23 cellular contexts compared by ENCODE assay signal in the genomic region with DNA sequence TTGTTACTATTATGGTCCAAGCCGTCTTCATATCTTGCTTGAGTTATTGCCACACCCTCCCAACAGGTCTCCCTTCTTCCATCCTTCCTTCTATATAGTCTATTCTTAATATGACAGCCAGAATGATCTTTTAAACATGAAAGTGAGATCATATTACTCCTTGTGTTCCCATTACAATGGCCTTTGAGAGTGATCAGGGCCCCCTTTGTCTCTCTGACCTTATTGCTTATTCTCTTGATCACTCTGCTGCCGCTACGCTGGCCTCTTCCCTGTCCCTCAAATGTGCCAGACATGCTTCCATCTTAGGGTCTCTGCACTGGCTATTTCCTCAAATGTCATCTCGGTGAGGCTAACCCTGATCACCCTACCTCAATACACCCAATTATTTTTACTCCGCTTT.
"Had no signal": no experiment of that assay in that cellular context is flagged by ENCODE, and none has a peak within 500 bp of the region (broad histone marks: within the 10 kb centered on the region; RNA-seq: fewer than 3 reads in every experiment).

No MANE protein-coding gene starts in this region.

- H2AFZ ChIP-seq: parathyroid adenoma had no signal

- H3K79me2 ChIP-seq: parathyroid adenoma had no signal

- H3K36me3 ChIP-seq: left ventricle myocardium inferior, stomach, thoracic aorta, upper lobe of left lung had no signal

- ATAC-seq: activated T-cell treated with anti-CD3 and anti-CD28 coated beads, Interleukin-2, amount 50 U/mL, for 4 hours; sciatic nerve; stimulated activated memory B cell treated with anti-CD40 and anti-IgM and Interleukin-4, amounts not matched to agents 10 μg/mL and 1 μg/mL and 100 μg/mL, for 72 hours had no signal

- H3K36me3 Mint-ChIP-seq: activated naive CD8-positive, alpha-beta T cell treated with anti-CD3 and anti-CD28 coated beads, Interleukin-2, amount 10 ng/mL, durations not matched to agents 7 days and 5 days; immature natural killer cell; stimulated activated memory B cell treated with anti-CD40 and anti-IgM and Interleukin-4, amounts not matched to agents 10 μg/mL and 1 μg/mL and 100 μg/mL, for 72 hours had no signal

- DNase-seq: activated CD4-positive, alpha-beta T cell treated with anti-CD3 and anti-CD28 coated beads for 4 hours; activated CD4-positive, alpha-beta T cell treated with anti-CD3 and anti-CD28 coated beads, Interleukin-2, amount 50 U/mL, for 48 hours; activated CD4-positive, CD25-positive, alpha-beta regulatory T cell; activated CD8-positive, alpha-beta memory T cell treated with anti-CD3 and anti-CD28 coated beads, Interleukin-2, amount 50 U/mL, for 48 hours; activated naive CD4-positive, alpha-beta T cell treated with anti-CD3 and anti-CD28 coated beads for 36 hours; activated naive CD8-positive, alpha-beta T cell treated with anti-CD3 and anti-CD28 coated beads, Interleukin-2, amount 10 ng/mL, durations not matched to agents 7 days and 5 days; activated T-cell treated with anti-CD3 and anti-CD28 coated beads, Interleukin-2, amount 50 U/mL, for 4 hours; amniotic stem cell; cerebellar nuclear complex; effector CD4-positive, alpha-beta T cell; immature natural killer cell; kidney glomerular epithelial cell; left ventricle myocardium inferior; mammary epithelial cell; small intestine; stomach; T-helper 9 cell; upper lobe of left lung had no signal

- H3K27me3 ChIP-seq: stomach, upper lobe of left lung had no signal

- H3K4me3 Mint-ChIP-seq: activated naive CD4-positive, alpha-beta T cell treated with anti-CD3 and anti-CD28 coated beads for 36 hours; activated naive CD8-positive, alpha-beta T cell treated with anti-CD3 and anti-CD28 coated beads, Interleukin-2, amount 10 ng/mL, durations not matched to agents 7 days and 5 days; activated T-cell treated with anti-CD3 and anti-CD28 coated beads, Interleukin-2, amount 50 U/mL, for 4 hours; immature natural killer cell; nephron; stimulated activated memory B cell treated with anti-CD40 and anti-IgM and Interleukin-4, amounts not matched to agents 10 μg/mL and 1 μg/mL and 100 μg/mL, for 72 hours had no signal

- H3K27ac Mint-ChIP-seq: activated naive CD4-positive, alpha-beta T cell treated with anti-CD3 and anti-CD28 coated beads for 36 hours; activated naive CD8-positive, alpha-beta T cell treated with anti-CD3 and anti-CD28 coated beads, Interleukin-2, amount 10 ng/mL, durations not matched to agents 7 days and 5 days; immature natural killer cell; nephron; stimulated activated memory B cell treated with anti-CD40 and anti-IgM and Interleukin-4, amounts not matched to agents 10 μg/mL and 1 μg/mL and 100 μg/mL, for 72 hours had no signal

- H3K9me3 ChIP-seq: left ventricle myocardium inferior, stomach, thoracic aorta, upper lobe of left lung had no signal

- H3K4me1 Mint-ChIP-seq: immature natural killer cell had no signal

- H3K9me3 Mint-ChIP-seq: activated naive CD4-positive, alpha-beta T cell treated with anti-CD3 and anti-CD28 coated beads for 36 hours; activated T-cell treated with anti-CD3 and anti-CD28 coated beads, Interleukin-2, amount 50 U/mL, for 4 hours; nephron; stimulated activated memory B cell treated with anti-CD40 and anti-IgM and Interleukin-4, amounts not matched to agents 10 μg/mL and 1 μg/mL and 100 μg/mL, for 72 hours had no signal

- H3K27ac ChIP-seq: left ventricle myocardium inferior, parathyroid adenoma, stomach, thoracic aorta, upper lobe of left lung had no signal

- H3K4me3 ChIP-seq: left ventricle myocardium inferior, stomach, thoracic aorta, upper lobe of left lung had no signal

- H3K4me1 ChIP-seq: parathyroid adenoma had no signal

- H3K9ac ChIP-seq: parathyroid adenoma had no signal

- H3K27me3 Mint-ChIP-seq: activated naive CD8-positive, alpha-beta T cell treated with anti-CD3 and anti-CD28 coated beads, Interleukin-2, amount 10 ng/mL, durations not matched to agents 7 days and 5 days; stimulated activated memory B cell treated with anti-CD40 and anti-IgM and Interleukin-4, amounts not matched to agents 10 μg/mL and 1 μg/mL and 100 μg/mL, for 72 hours had no signal
